ENCODE assay signal across 13 cellular contexts in the genomic region with DNA sequence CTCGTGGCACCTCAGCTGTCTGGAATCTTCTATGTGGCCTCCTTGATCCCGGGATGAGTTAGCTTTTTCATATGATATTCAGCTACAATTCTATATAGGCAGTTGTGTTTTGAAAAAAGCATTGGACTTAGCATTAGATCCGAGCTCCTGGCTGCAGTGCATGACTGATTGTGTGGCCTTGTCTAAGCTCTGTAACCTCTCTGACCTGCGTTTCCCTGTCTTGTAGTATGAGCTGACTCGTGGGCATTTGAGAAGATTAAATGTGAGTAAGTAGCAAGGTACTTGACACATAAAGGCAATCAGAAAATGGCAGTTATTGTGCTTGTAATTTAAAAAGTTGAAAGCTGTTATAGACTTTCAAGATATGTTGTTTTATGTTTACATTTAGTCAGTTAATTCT.
DNase-seq lines count a peak whose midpoint lies in the region; ATAC-seq and TF ChIP-seq lines count a peak whose summit lies in the region.
"Had no signal": no experiment of that assay in that cellular context is flagged by ENCODE, and none has a peak within 500 bp of the region (broad histone marks: within the 10 kb centered on the region; RNA-seq: fewer than 3 reads in every experiment).

No MANE protein-coding gene starts in this region.

- peaks cover 12% of the 10 kb centered on the region for H3K4me1 ChIP-seq in H9 (ENCODE audit: insufficient read depth, low read length)
- peaks cover 0 to 53% of the 10 kb centered on the region in 2 donors for H3K4me1 ChIP-seq in ascending aorta
- peaks cover 24% of the 10 kb centered on the region for H3K4me1 ChIP-seq in right cardiac atrium (ENCODE audit: control insufficient read depth, insufficient read depth, low read length)
- H3K4me1 ChIP-seq in sigmoid colon: peaks cover 0 to 95% (median 80%) of the 10 kb centered on the region in 4 donors

- no peak overlapping the region for H2AFZ ChIP-seq in H9 (ENCODE audit: low read length)

- no peak overlapping the region for H2BK12ac ChIP-seq in H9 (ENCODE audit: insufficient read length, low read depth, low read length)

- H4K20me1 ChIP-seq in H9 (ENCODE audit: control insufficient read depth, insufficient read depth, insufficient read length): peaks cover 2% of the 10 kb centered on the region

- H3K27me3 Mint-ChIP-seq in H9 (ENCODE audit: low read depth): no peaks in the 10 kb centered on the region
- H3K27me3 Mint-ChIP-seq: naive thymus-derived CD8-positive, alpha-beta T cell had no signal

- H3K4me2 ChIP-seq in H9 (ENCODE audit: insufficient read depth, insufficient read length, low read length): no peak overlapping the region

- H3K14ac ChIP-seq in H9 (ENCODE audit: insufficient read depth, low read length): no peak overlapping the region

- H3K27ac Mint-ChIP-seq in H9: no peak overlapping the region; a peak in 1 of 7 replicates

- no peaks in the 10 kb centered on the region for H3K9me3 ChIP-seq in H9 (ENCODE audit: control insufficient read depth, low read depth, low read length)
- no peaks in the 10 kb centered on the region for H3K9me3 ChIP-seq in ascending aorta
- no peaks in the 10 kb centered on the region for H3K9me3 ChIP-seq in right cardiac atrium (ENCODE audit: control insufficient read depth, low read length)
- H3K9me3 ChIP-seq in sigmoid colon: no peaks in the 10 kb centered on the region
- H3K9me3 ChIP-seq: Caco-2 had no signal

- H3K4me3 Mint-ChIP-seq in H9: no peak overlapping the region

- no peak overlapping the region for H2BK5ac ChIP-seq in H9 (ENCODE audit: insufficient read length, low read length)

- H3K4ac ChIP-seq in H9 (ENCODE audit: low read depth, low read length): no peak overlapping the region

- TF ChIP-seq POLR2A in sigmoid colon (IDR thresholded peaks at IDR 0.05): no peak

- H2BK15ac ChIP-seq in H9 (ENCODE audit: low read depth, low read length): no peak overlapping the region

- no CpG with 5 or more reads among the region's 5 CpGs for WGBS in H9 (ENCODE audit: extremely low coverage, insufficient read length, low lambda C conversion rate)
- WGBS in right cardiac atrium: 60% methylated on average over 5 of the region's 5 CpGs
- 79 to 80% methylated on average over 5 of the region's 5 CpGs for WGBS in sigmoid colon, 2 donors

- peaks cover 54 to 62% of the 10 kb centered on the region in 2 experiments for H3K4me1 Mint-ChIP-seq in H9

- H3K79me1 ChIP-seq in H9 (ENCODE audit: insufficient read depth, low read depth, low read length, poor library complexity, severe bottlenecking): no peaks in the 10 kb centered on the region

- H3K56ac ChIP-seq in H9 (ENCODE audit: insufficient read length, low read depth, low read length): no peak overlapping the region

- H3K79me2 ChIP-seq in H9 (ENCODE audit: insufficient read depth, low read length): peaks cover 5% of the 10 kb centered on the region; the same call in 1 of the 2 replicates

- no peak overlapping the region for H3T11ph ChIP-seq in H9 (ENCODE audit: low read length)

- no peaks in the 10 kb centered on the region; a peak in 1 of 5 replicates for H3K9me3 Mint-ChIP-seq in H9
- H3K9me3 Mint-ChIP-seq: naive thymus-derived CD8-positive, alpha-beta T cell had no signal

- no peak for TF ChIP-seq CTCF in H9 (conservative IDR thresholded peaks at IDR 0.05)
- no peak for TF ChIP-seq CTCF in ascending aorta (IDR thresholded peaks at IDR 0.05)
- no peak for TF ChIP-seq CTCF in sigmoid colon (IDR thresholded peaks at IDR 0.05)

- no peak for TF ChIP-seq EP300 in sigmoid colon (IDR thresholded peaks at IDR 0.05)

- H3K27ac ChIP-seq in H9 (ENCODE audit: insufficient read length, low read depth, low read length) (no peak overlapping the region), ascending aorta (peak overlapping the region; percentile 63 to 71), right cardiac atrium (ENCODE audit: low read length) (peak overlapping the region; percentile 42), sigmoid colon (peak overlapping the region; percentile 78 to 91 (median 84))

- no peak overlapping the region for H3K9ac ChIP-seq in H9 (ENCODE audit: extremely low read depth, insufficient read length, low read length)

- H2BK120ac ChIP-seq in H9 (ENCODE audit: low read depth, low read length, poor library complexity, severe bottlenecking): no peak overlapping the region

- no peak overlapping the region for H3K18ac ChIP-seq in H9 (ENCODE audit: insufficient read length, low read depth, low read length)

- no peak overlapping the region for H4K91ac ChIP-seq in H9 (ENCODE audit: insufficient read length, low read depth, low read length)

- H3K36me3 ChIP-seq in ascending aorta (no peaks in the 10 kb centered on the region), sigmoid colon (no peaks in the 10 kb centered on the region)

- peak overlapping the region; percentile 84 for H2AK5ac ChIP-seq in H9 (ENCODE audit: insufficient read length, low read length)

- no peak overlapping the region for H3K23ac ChIP-seq in H9 (ENCODE audit: insufficient read length, low read depth, low read length)

- no peak overlapping the region for H4K8ac ChIP-seq in H9 (replicated peaks; ENCODE audit: insufficient read length, low read depth, low read length)

- no peaks in the 10 kb centered on the region for H3K36me3 Mint-ChIP-seq in H9 (ENCODE audit: insufficient read depth in 1 of 3, low read depth in 3 of 3)

- no peak overlapping the region for H3K4me3 ChIP-seq in ascending aorta
- no peak overlapping the region for H3K4me3 ChIP-seq in right cardiac atrium (ENCODE audit: low read length)
- H3K4me3 ChIP-seq in sigmoid colon: no peak overlapping the region

- H2BK20ac ChIP-seq in H9 (ENCODE audit: low read depth, low read length, poor library complexity, severe bottlenecking): no peak overlapping the region

- H3K23me2 ChIP-seq in H9 (ENCODE audit: insufficient read length, low read depth, low read length, poor library complexity, severe bottlenecking): no peaks in the 10 kb centered on the region

- DNase-seq in H9 (no peak), ascending aorta (ENCODE audit: low spot score in 2 of 2) (no peak), right cardiac atrium (no peak), sigmoid colon (no peak), NCI-H526 (lab: John Stamatoyannopoulos, UW) (no peak), COLO668 (lab: John Stamatoyannopoulos, UW; ENCODE audit: unreplicated experiment) (no peak), activated gamma-delta T cell treated with Interleukin-2 at 50 U/mL for 16 hours (no peak)
- DNase-seq: activated CD4-positive, alpha-beta T cell treated with anti-CD3 and anti-CD28 coated beads, Interleukin-2, amount 50 U/mL, for 1 hour; Caco-2; naive thymus-derived CD8-positive, alpha-beta T cell; NCI-H187; SIG-M5 had no signal

- peak; percentile 63 to 76 for ATAC-seq in right cardiac atrium
- no peak for ATAC-seq in GM21381 (IDR thresholded peaks at IDR 0.05; ENCODE audit: unreplicated experiment)
- ATAC-seq: naive thymus-derived CD8-positive, alpha-beta T cell had no signal

- H3K27me3 ChIP-seq in H9 (ENCODE audit: insufficient read depth, low read length): no peaks in the 10 kb centered on the region
- H3K27me3 ChIP-seq in ascending aorta: no peaks in the 10 kb centered on the region
- no peaks in the 10 kb centered on the region for H3K27me3 ChIP-seq in right cardiac atrium (ENCODE audit: control insufficient read depth, insufficient read depth)
- no peaks in the 10 kb centered on the region for H3K27me3 ChIP-seq in sigmoid colon

- intact Hi-C loops in ascending aorta (cut with DNase I): no loop called here
- intact Hi-C loops in right cardiac atrium (cut with DNase I): no loop called here
- intact Hi-C loops in sigmoid colon (cut with DNase I): loop anchor here (5.0 kb wide), 1 partner anchor 85 kb away; the partner anchor contains the start of gene CCNY

- H4K5ac ChIP-seq in H9 (ENCODE audit: insufficient read length, low read depth, low read length): no peak overlapping the region
